ENCODE assay signal across 4 cellular contexts in the genomic region with DNA sequence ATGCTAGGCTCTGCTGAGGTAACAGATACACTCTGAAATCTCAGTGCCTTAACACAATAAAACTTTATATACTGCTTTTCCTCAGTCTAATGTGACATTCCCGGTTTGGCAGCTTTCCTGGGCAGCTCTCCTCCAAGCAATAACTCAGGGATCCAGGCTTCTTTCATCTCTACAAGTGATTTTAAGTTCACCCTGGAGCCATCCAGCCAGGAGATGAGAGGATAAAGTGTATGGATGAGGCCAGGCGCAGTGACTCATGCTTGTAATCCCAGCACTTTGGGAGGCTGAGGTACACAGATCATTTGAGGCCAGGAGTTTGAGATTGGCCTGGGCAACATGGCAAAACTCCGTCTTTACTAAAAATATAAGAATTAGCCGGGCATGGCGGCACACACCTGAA.
"Had no signal": no experiment of that assay in that cellular context is flagged by ENCODE, and none has a peak within 500 bp of the region (broad histone marks: within the 10 kb centered on the region; RNA-seq: fewer than 3 reads in every experiment).

No MANE protein-coding gene starts in this region.

- DNase-seq: H9, HCEC 1CT, IMR-90 had no signal

- H3K4me3 ChIP-seq: GM23338 had no signal
